In the genomic region with DNA sequence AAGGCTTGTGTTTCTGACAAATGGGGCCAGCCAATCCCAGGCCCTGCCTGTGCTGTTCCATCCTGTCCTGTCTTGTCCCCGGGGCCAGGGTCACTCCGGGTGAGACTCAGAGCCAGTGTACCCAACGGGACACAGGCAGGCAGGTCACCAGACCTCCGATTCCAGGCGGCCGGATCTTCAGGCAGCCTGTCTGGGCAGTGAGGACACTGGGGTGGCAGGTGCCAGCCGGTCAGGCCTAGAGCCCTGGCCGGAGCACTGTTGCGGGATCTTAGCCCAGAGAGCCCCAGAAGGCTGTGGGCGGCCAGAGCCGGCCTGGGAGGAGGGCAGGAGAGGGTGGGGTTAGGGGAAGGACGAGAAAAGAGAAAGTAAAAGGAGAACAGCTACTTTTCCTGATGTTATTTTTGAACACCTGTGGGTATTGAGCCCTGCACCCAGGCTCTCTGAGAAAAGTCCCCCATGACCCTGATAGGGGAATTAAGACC, we compare ENCODE assay signal across 8 cellular contexts. TPM values are rescaled to one million over a fixed set of nuclear protein-coding genes. Genes with fewer than 3 reads are reported as not detected.
A peak's percentile ranks its signal among the peaks of the same experiment; 100 is the strongest.
DNase-seq lines count a peak whose midpoint lies in the region; ATAC-seq, FAIRE-seq and TF ChIP-seq lines count a peak whose summit lies in the region.

No MANE protein-coding gene starts in this region.

- peak; percentile 86 for FAIRE-seq in GM12892 (lab: Jason Lieb, UNC)

- H3K27ac Mint-ChIP-seq in activated CD8-positive, alpha-beta memory T cell treated with anti-CD3 and anti-CD28 coated beads, Interleukin-2, amount 10 ng/mL, durations not matched to agents 7 days and 5 days = peak overlapping the region; percentile 82

- no peaks in the 10 kb centered on the region for H3K9me3 ChIP-seq in heart right ventricle
- H3K9me3 ChIP-seq in gastrocnemius medialis = no peaks in the 10 kb centered on the region

- H3K27ac ChIP-seq in heart right ventricle (peak overlapping the region; percentile 90 to 100 (median 100)), gastrocnemius medialis (peak overlapping the region; percentile 94 to 99 (median 98))

- H3K36me3 Mint-ChIP-seq in activated CD8-positive, alpha-beta memory T cell treated with anti-CD3 and anti-CD28 coated beads, Interleukin-2, amount 10 ng/mL, durations not matched to agents 7 days and 5 days = no peaks in the 10 kb centered on the region

- H3K27me3 ChIP-seq in heart right ventricle = no peaks in the 10 kb centered on the region
- peaks cover 5 to 8% (median 8%) of the 10 kb centered on the region in 3 donors for H3K27me3 ChIP-seq in gastrocnemius medialis

- no peaks in the 10 kb centered on the region for H3K9me3 Mint-ChIP-seq in activated CD8-positive, alpha-beta memory T cell treated with anti-CD3 and anti-CD28 coated beads, Interleukin-2, amount 10 ng/mL, durations not matched to agents 7 days and 5 days (ENCODE audit: low read depth)

- intact Hi-C loops in heart right ventricle (cut with DNase I) (loop anchor here in 7 of 10 donors (1.0 to 2.0 kb wide), 4 partner anchors 33 to 147 kb away; no protein-coding TSS in a partner anchor), gastrocnemius medialis (cut with DNase I; ENCODE audit: low total_unique reads) (loop anchor here (1.0 to 2.0 kb wide), 2 partner anchors 63 to 133 kb away; no protein-coding TSS in a partner anchor)

- TF ChIP-seq CTCF in heart right ventricle (IDR thresholded peaks at IDR 0.05) (no peak), gastrocnemius medialis (IDR thresholded peaks at IDR 0.05 in 4 of 5, conservative IDR thresholded peaks at IDR 0.05 in 1 of 5) (no peak)

- H3K4me1 Mint-ChIP-seq in activated CD8-positive, alpha-beta memory T cell treated with anti-CD3 and anti-CD28 coated beads, Interleukin-2, amount 10 ng/mL, durations not matched to agents 7 days and 5 days = peaks cover 51% of the 10 kb centered on the region

- H3K36me3 ChIP-seq in heart right ventricle (no peaks in the 10 kb centered on the region), gastrocnemius medialis (no peaks in the 10 kb centered on the region)

- H3K4me3 ChIP-seq in heart right ventricle (peak overlapping the region in 7 of 10 donors; percentile 21 to 72 (median 31)), gastrocnemius medialis (peak overlapping the region; percentile 20 to 90 (median 30))

- TF ChIP-seq POLR2A in GM12892 (IDR thresholded peaks at IDR 0.05; ENCODE audit: low read depth, low read length) (peak; percentile 33; the same call in 1 of the 2 replicates), gastrocnemius medialis (IDR thresholded peaks at IDR 0.05) (peak; percentile 50 to 77)

- peaks cover 20% of the 10 kb centered on the region for H3K27me3 Mint-ChIP-seq in activated CD8-positive, alpha-beta memory T cell treated with anti-CD3 and anti-CD28 coated beads, Interleukin-2, amount 10 ng/mL, durations not matched to agents 7 days and 5 days

- ATAC-seq in HG02763 (IDR thresholded peaks at IDR 0.05; ENCODE audit: unreplicated experiment) (peak; percentile 27), heart right ventricle (peak; percentile 13 to 57 (median 42)), gastrocnemius medialis (peak; percentile 58 to 64), HG03469 (IDR thresholded peaks at IDR 0.05; ENCODE audit: unreplicated experiment) (no peak)
- ATAC-seq in activated CD8-positive, alpha-beta memory T cell treated with anti-CD3 and anti-CD28 coated beads, Interleukin-2, amount 10 ng/mL, durations not matched to agents 7 days and 5 days = no peak

- H3K4me3 Mint-ChIP-seq in activated CD8-positive, alpha-beta memory T cell treated with anti-CD3 and anti-CD28 coated beads, Interleukin-2, amount 10 ng/mL, durations not matched to agents 7 days and 5 days = peak overlapping the region; percentile 65

- 1 to 3% methylated on average over 12 of the region's 12 CpGs for WGBS in heart right ventricle, 2 donors

- in situ Hi-C loops in gastrocnemius medialis (cut with MboI; ENCODE audit: low sequenced_read_pairs in 4 of 4) = no loop called here

- CTCF ChIA-PET in activated CD8-positive, alpha-beta memory T cell treated with anti-CD3 and anti-CD28 coated beads, Interleukin-2, amount 10 ng/mL, durations not matched to agents 7 days and 5 days (lab: Charles Lee) = interaction anchor here (0.8 to 4.0 kb wide), 13 partner anchors 19 to 317 kb away, joined by 3 to 46 read pairs (median 6); no protein-coding TSS in a partner anchor

- H3K4me1 ChIP-seq in heart right ventricle (peaks cover 30 to 69% (median 61%) of the 10 kb centered on the region in 9 donors), gastrocnemius medialis (peaks cover 41 to 42% of the 10 kb centered on the region in 2 donors)

- DNase-seq in GM12892 (ENCODE audit: insufficient read length) = peak; percentile 68
- no peak for DNase-seq in activated CD8-positive, alpha-beta memory T cell treated with anti-CD3 and anti-CD28 coated beads, Interleukin-2, amount 10 ng/mL, durations not matched to agents 7 days and 5 days
- DNase-seq in heart right ventricle = peak; percentile 65 to 76
- peak; percentile 92 to 99 for DNase-seq in gastrocnemius medialis
- no peak for DNase-seq in SIG-M5 treated with dmso at 0.1 percent for 504 hours (lab: John Stamatoyannopoulos, UW; ENCODE audit: unreplicated experiment)
- DNase-seq in NCI-H2171 treated with DMSO at 0.1 percent for 48 hours (lab: John Stamatoyannopoulos, UW) = no peak

RNA-seq across cellular contexts. Expression of gene ACTB, which starts 27.6 kb away (rescaled TPM):
- polyA plus RNA-seq in GM12892 (2012; ENCODE audit: missing spikeins) = 10,904 TPM
- total RNA-seq in activated CD8-positive, alpha-beta memory T cell treated with anti-CD3 and anti-CD28 coated beads, Interleukin-2, amount 10 ng/mL, durations not matched to agents 7 days and 5 days = over 10,000 TPM; 10,813 to 11,083 TPM
- total RNA-seq in heart right ventricle (1,000 to 10,000 TPM in 2 of 10 donors, 100 to 1,000 TPM in 8; 477 to 1,905 (median 620) TPM), gastrocnemius medialis (100 to 1,000 TPM; 174 to 628 (median 303) TPM)
- polyA plus RNA-seq in heart right ventricle = 1,000 to 10,000 TPM; 1,890 to 3,093 TPM

RNA-seq across cellular contexts. Expression of gene FSCN1, which starts 34.7 kb away (rescaled TPM):
- polyA plus RNA-seq in GM12892 (2012; ENCODE audit: missing spikeins) = 71.1 TPM
- total RNA-seq in activated CD8-positive, alpha-beta memory T cell treated with anti-CD3 and anti-CD28 coated beads, Interleukin-2, amount 10 ng/mL, durations not matched to agents 7 days and 5 days = 1 to 10 TPM; 4.4 to 6.2 TPM
- 10 to 100 TPM in 7 of 10 donors, 1 to 10 TPM in 3; 7.9 to 42.6 (median 15.9) TPM for total RNA-seq in heart right ventricle
- 10 to 100 TPM in 1 of 2 donors, 1 to 10 TPM in 1; 6.9 to 24.0 TPM for polyA plus RNA-seq in heart right ventricle
- total RNA-seq in gastrocnemius medialis = 1 to 10 TPM; 1.6 to 4.7 (median 2.9) TPM

RNA-seq across cellular contexts. Expression of gene FBXL18, which starts 44.4 kb away (rescaled TPM):
- polyA plus RNA-seq in GM12892 (2012; ENCODE audit: missing spikeins) = 1.9 TPM
- total RNA-seq in activated CD8-positive, alpha-beta memory T cell treated with anti-CD3 and anti-CD28 coated beads, Interleukin-2, amount 10 ng/mL, durations not matched to agents 7 days and 5 days = 10 to 100 TPM; 14.2 to 14.3 TPM
- total RNA-seq in heart right ventricle = 1 to 10 TPM; 5.2 to 7.9 (median 6.8) TPM
- 1 to 10 TPM; 1.5 to 2.0 TPM for polyA plus RNA-seq in heart right ventricle
- 10 to 100 TPM in 2 of 4 donors, 1 to 10 TPM in 2; 6.9 to 11.4 (median 10.6) TPM for total RNA-seq in gastrocnemius medialis

Comparison
In these comparisons a context has a peak if more than half of its experiments do, and no peak if none do; other contexts are left out.
1. DNase-seq: peak in GM12892 (single experiment), heart right ventricle (2 of 2) and gastrocnemius medialis (2 of 2); none in activated CD8-positive, alpha-beta memory T cell treated with anti-CD3 and anti-CD28 coated beads, Interleukin-2, amount 10 ng/mL, durations not matched to agents 7 days and 5 days (single experiment), SIG-M5 treated with dmso at 0.1 percent for 504 hours (single experiment) and NCI-H2171 treated with DMSO at 0.1 percent for 48 hours (single experiment).
2. ATAC-seq: peak in HG02763 (single experiment), heart right ventricle (8 of 8) and gastrocnemius medialis (2 of 2); none in activated CD8-positive, alpha-beta memory T cell treated with anti-CD3 and anti-CD28 coated beads, Interleukin-2, amount 10 ng/mL, durations not matched to agents 7 days and 5 days (single experiment) and HG03469 (single experiment).
3. RNA of gene ACTB, which starts 27.6 kb away (total RNA-seq): 10,813 to 11,083 TPM in activated CD8-positive, alpha-beta memory T cell treated with anti-CD3 and anti-CD28 coated beads, Interleukin-2, amount 10 ng/mL, durations not matched to agents 7 days and 5 days; 477 to 1,905 TPM in heart right ventricle and 174 to 628 TPM in gastrocnemius medialis; every median in the first group is over 4 times any median in the second.